3 cellular contexts compared by ENCODE assay signal in the genomic region with DNA sequence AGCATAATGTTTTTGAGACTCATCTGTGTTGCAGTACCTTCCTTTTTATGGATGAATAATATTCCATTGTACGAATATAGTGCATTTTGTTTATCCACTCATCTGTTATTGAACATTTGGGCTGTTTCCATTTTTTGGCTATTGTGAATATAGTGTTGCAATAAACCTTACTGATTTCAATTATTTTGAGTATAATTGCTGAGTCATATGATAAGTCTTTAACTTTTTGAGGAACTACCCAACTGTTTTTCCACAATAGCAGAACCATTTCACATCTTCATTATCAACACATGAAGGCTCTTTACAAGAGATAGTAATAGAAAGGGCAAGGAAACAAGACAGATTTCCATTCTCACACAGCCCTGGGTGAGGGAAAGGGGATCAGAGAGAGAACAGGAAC.
TF ChIP-seq lines count a peak whose summit lies in the region.

No MANE protein-coding gene starts in this region.

TF ChIP-seq in A549, 52 proteins besides CTCF, POLR2A, EP300 and RAD21 (continued from another document):
- TF ChIP-seq, protein P1, sequence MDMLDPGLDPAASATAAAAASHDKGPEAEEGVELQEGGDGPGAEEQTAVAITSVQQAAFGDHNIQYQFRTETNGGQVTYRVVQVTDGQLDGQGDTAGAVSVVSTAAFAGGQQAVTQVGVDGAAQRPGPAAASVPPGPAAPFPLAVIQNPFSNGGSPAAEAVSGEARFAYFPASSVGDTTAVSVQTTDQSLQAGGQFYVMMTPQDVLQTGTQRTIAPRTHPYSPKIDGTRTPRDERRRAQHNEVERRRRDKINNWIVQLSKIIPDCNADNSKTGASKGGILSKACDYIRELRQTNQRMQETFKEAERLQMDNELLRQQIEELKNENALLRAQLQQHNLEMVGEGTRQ (IDR thresholded peaks at IDR 0.05), result no peak
- peak; percentile 91 for TF ChIP-seq MAFK (IDR thresholded peaks at IDR 0.05; ENCODE audit: partially characterized antibody)
TF ChIP-seq in A549: peak in this region for 2.

TF ChIP-seq in IMR-90, 13 proteins besides CTCF, POLR2A, EP300 and RAD21:
- TF ChIP-seq FOS (IDR thresholded peaks at IDR 0.05; ENCODE audit: low read depth, low read length) (no peak), NFE2L2 (IDR thresholded peaks at IDR 0.05; ENCODE audit: low read depth, low read length) (peak; percentile 78), MAZ (IDR thresholded peaks at IDR 0.05; ENCODE audit: borderline replicate concordance, low read depth, low read length) (no peak), MAFK (IDR thresholded peaks at IDR 0.05; ENCODE audit: low read depth, low read length) (peak; percentile 43; the same call in 1 of the 2 replicates), CEBPB (IDR thresholded peaks at IDR 0.05; ENCODE audit: low read depth, low read length) (no peak), BHLHE40 (IDR thresholded peaks at IDR 0.05; ENCODE audit: low read depth, low read length) (no peak), CHD1 (IDR thresholded peaks at IDR 0.05; ENCODE audit: low read depth, low read length) (no peak)
- TF ChIP-seq, protein P1 (IDR thresholded peaks at IDR 0.05; ENCODE audit: low read depth, low read length), result no peak

TF ChIP-seq in K562, 482 proteins besides CTCF, POLR2A, EP300 and RAD21:
- TF ChIP-seq, protein P2, sequence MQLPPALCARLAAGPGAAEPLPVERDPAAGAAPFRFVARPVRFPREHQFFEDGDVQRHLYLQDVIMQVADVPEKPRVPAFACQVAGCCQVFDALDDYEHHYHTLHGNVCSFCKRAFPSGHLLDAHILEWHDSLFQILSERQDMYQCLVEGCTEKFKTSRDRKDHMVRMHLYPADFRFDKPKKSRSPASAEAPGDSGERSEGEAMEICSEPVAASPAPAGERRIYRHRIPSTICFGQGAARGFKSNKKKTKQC (CRISPR knock-in tag; IDR thresholded peaks at IDR 0.05), result no peak
- no peak for TF ChIP-seq ARHGAP35 (IDR thresholded peaks at IDR 0.05; ENCODE audit: partially characterized antibody)
- no peak for TF ChIP-seq ZNF785 (CRISPR knock-in tag; IDR thresholded peaks at IDR 0.05)
- TF ChIP-seq MAFG (tag; conservative IDR thresholded peaks at IDR 0.05), result peak; percentile 73
- no peak for TF ChIP-seq SIX5 (IDR thresholded peaks at IDR 0.05; ENCODE audit: borderline replicate concordance in 1 of 2, insufficient read depth in 1 of 2, low read depth in 1 of 2, low read length in 2 of 2)
- no peak for TF ChIP-seq HDAC1 (IDR thresholded peaks at IDR 0.05)
- no peak for TF ChIP-seq HNRNPH1 (optimal IDR thresholded peaks at IDR 0.05; ENCODE audit: low read depth, low read length)
- no peak for TF ChIP-seq ZNF445 (CRISPR knock-in tag; IDR thresholded peaks at IDR 0.05; ENCODE audit: low read depth)
- no peak for TF ChIP-seq FOXK2 (conservative IDR thresholded peaks at IDR 0.05 in 1 of 2, IDR thresholded peaks at IDR 0.05 in 1 of 2; ENCODE audit: low read depth in 2 of 2)
- peak; percentile 40; the same call in 1 of the 2 replicates for TF ChIP-seq C11orf30 (IDR thresholded peaks at IDR 0.05; ENCODE audit: low read depth)
- TF ChIP-seq HDAC2 (IDR thresholded peaks at IDR 0.05), result no peak
- no peak for TF ChIP-seq HEY1 (CRISPR knock-in tag; IDR thresholded peaks at IDR 0.05; ENCODE audit: borderline replicate concordance)
- no peak for TF ChIP-seq NFRKB (IDR thresholded peaks at IDR 0.05; ENCODE audit: low read depth)
- TF ChIP-seq, protein P3, sequence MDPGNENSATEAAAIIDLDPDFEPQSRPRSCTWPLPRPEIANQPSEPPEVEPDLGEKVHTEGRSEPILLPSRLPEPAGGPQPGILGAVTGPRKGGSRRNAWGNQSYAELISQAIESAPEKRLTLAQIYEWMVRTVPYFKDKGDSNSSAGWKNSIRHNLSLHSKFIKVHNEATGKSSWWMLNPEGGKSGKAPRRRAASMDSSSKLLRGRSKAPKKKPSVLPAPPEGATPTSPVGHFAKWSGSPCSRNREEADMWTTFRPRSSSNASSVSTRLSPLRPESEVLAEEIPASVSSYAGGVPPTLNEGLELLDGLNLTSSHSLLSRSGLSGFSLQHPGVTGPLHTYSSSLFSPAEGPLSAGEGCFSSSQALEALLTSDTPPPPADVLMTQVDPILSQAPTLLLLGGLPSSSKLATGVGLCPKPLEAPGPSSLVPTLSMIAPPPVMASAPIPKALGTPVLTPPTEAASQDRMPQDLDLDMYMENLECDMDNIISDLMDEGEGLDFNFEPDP (CRISPR knock-in tag; IDR thresholded peaks at IDR 0.05), result no peak
- TF ChIP-seq BACH1 (tag; IDR thresholded peaks at IDR 0.05), result no peak
- TF ChIP-seq ZNF707 (CRISPR knock-in tag; conservative IDR thresholded peaks at IDR 0.05), result no peak
- TF ChIP-seq, protein P4, sequence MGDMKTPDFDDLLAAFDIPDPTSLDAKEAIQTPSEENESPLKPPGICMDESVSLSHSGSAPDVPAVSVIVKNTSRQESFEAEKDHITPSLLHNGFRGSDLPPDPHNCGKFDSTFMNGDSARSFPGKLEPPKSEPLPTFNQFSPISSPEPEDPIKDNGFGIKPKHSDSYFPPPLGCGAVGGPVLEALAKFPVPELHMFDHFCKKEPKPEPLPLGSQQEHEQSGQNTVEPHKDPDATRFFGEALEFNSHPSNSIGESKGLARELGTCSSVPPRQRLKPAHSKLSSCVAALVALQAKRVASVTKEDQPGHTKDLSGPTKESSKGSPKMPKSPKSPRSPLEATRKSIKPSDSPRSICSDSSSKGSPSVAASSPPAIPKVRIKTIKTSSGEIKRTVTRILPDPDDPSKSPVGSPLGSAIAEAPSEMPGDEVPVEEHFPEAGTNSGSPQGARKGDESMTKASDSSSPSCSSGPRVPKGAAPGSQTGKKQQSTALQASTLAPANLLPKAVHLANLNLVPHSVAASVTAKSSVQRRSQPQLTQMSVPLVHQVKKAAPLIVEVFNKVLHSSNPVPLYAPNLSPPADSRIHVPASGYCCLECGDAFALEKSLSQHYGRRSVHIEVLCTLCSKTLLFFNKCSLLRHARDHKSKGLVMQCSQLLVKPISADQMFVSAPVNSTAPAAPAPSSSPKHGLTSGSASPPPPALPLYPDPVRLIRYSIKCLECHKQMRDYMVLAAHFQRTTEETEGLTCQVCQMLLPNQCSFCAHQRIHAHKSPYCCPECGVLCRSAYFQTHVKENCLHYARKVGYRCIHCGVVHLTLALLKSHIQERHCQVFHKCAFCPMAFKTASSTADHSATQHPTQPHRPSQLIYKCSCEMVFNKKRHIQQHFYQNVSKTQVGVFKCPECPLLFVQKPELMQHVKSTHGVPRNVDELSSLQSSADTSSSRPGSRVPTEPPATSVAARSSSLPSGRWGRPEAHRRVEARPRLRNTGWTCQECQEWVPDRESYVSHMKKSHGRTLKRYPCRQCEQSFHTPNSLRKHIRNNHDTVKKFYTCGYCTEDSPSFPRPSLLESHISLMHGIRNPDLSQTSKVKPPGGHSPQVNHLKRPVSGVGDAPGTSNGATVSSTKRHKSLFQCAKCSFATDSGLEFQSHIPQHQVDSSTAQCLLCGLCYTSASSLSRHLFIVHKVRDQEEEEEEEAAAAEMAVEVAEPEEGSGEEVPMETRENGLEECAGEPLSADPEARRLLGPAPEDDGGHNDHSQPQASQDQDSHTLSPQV (IDR thresholded peaks at IDR 0.05), result no peak
- no peak for TF ChIP-seq SLC30A9 (CRISPR knock-in tag; IDR thresholded peaks at IDR 0.05)
- no peak for TF ChIP-seq ZNF3 (CRISPR knock-in tag; IDR thresholded peaks at IDR 0.05)
- peak; percentile 44; the same call in 1 of the 2 replicates for TF ChIP-seq MAFF (IDR thresholded peaks at IDR 0.05; ENCODE audit: low read length)
- TF ChIP-seq CHD4 (IDR thresholded peaks at IDR 0.05; ENCODE audit: insufficient read depth, insufficient replicate concordance, low read depth, low read length, poor library complexity, severe bottlenecking), result no peak
- peak; percentile 55; the same call in 1 of the 2 replicates for TF ChIP-seq ZNF316 (IDR thresholded peaks at IDR 0.05)
- no peak for TF ChIP-seq NR2C1 (IDR thresholded peaks at IDR 0.05)
- no peak for TF ChIP-seq NR2C1 (tag; IDR thresholded peaks at IDR 0.05)
- peak; percentile 22; the same call in 1 of the 2 replicates for TF ChIP-seq NFE2L1 (tag; IDR thresholded peaks at IDR 0.05; ENCODE audit: borderline replicate concordance, low read depth)
- TF ChIP-seq SREBF2 (CRISPR knock-in tag; IDR thresholded peaks at IDR 0.05), result no peak
- TF ChIP-seq ZNF696 (CRISPR knock-in tag; conservative IDR thresholded peaks at IDR 0.05), result no peak
- TF ChIP-seq, protein P5, sequence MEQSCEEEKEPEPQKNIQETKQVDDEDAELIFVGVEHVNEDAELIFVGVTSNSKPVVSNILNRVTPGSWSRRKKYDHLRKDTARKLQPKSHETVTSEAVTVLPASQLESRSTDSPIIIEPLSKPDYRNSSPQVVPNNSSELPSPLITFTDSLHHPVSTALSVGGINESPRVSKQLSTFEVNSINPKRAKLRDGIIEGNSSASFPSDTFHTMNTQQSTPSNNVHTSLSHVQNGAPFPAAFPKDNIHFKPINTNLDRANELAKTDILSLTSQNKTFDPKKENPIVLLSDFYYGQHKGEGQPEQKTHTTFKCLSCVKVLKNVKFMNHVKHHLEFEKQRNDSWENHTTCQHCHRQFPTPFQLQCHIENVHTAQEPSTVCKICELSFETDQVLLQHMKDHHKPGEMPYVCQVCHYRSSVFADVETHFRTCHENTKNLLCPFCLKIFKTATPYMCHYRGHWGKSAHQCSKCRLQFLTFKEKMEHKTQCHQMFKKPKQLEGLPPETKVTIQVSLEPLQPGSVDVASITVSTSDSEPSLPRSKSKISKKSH (CRISPR knock-in tag; IDR thresholded peaks at IDR 0.05), result no peak
